In the genomic region with DNA sequence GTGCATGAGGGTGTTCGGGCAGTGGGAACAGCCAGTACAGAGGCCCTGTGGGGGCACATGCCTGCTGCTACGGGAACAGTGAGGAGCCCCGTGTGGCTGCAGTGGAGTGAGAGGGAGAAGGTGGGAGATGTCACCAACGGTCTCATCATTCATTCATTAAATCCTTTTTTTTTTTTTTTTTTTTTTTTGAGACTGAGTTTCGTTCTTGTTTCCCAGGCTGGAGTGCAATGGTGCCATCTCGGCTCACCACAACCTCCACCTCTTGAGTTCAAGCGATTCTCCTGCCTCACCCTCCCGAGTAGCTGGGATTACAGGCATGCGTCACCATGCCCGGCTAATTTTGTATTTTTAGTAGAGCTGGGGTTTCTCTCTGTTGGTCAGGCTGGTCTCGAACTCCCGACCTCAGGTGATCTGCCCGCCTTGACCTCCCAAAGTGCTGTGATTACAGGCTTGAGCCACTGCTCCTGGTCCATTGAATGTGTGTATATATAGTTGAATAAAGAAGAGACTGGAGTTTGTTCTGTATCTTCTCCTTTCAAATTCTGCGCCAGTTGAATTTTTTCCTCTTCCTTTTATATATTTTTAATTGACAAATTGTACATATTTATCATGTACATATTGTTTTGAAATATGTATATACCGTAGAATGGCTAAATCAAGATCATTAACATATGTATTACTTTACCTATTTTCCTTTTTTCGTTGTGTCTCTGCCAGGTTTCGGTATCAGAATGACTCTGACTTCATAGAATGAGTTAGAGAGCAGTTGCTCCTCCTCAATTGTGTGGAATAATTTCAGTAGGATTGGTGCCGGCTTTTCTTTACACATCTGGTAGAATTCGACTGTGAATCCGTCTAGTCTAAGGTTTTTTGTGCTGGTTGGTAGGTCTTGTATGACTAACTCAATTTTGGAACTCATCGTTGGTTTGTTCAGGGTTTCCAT, we compare ENCODE assay signal across 5 cellular contexts. TPM values are rescaled to one million over a fixed set of nuclear protein-coding genes. Genes with fewer than 3 reads are reported as not detected.
"Had no signal": no experiment of that assay in that cellular context is flagged by ENCODE, and none has a peak within 500 bp of the region (broad histone marks: within the 10 kb centered on the region; RNA-seq: fewer than 3 reads in every experiment).

No MANE protein-coding gene starts in this region.

RNA-seq across cellular contexts. Expression of a gene that starts 28.0 kb away (rescaled TPM):
- total RNA-seq: M059J, PC-3, Right ventricle myocardium inferior, RPMI7951 had no signal
- polyA plus RNA-seq: SK-N-SH had no signal
